7 cellular contexts compared by ENCODE assay signal in the genomic region with DNA sequence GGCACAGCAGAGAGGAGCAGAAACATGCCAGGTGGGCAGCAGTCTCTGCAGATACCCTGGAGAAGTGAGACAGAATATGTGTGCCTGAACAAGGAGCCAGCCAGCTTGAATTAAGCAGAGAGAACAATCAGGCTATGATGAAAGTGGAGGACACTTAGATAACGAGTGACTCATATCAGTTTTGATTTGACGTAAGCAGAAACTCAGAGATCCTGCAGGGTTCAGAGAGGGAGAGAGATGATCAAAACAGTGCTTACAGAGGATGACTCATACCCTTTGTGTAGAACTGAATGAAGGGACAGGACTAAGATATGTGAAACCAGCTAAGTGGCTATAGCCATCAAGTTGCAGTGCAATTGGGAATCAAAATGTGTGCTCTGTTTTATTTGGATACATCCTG.
DNase-seq lines count a peak whose midpoint lies in the region; ATAC-seq and TF ChIP-seq lines count a peak whose summit lies in the region.

No MANE protein-coding gene starts in this region.

- ATAC-seq in GM18868 (IDR thresholded peaks at IDR 0.05; ENCODE audit: unreplicated experiment) (peak; percentile 99), HG02852 (IDR thresholded peaks at IDR 0.05; ENCODE audit: unreplicated experiment) (peak; percentile 88), PC-3 (peak; percentile 90)
- ATAC-seq in naive thymus-derived CD8-positive, alpha-beta T cell: no peak

- CTCF ChIA-PET in PC-3 (lab: Charles Lee): no interaction called here

- H3K9me3 Mint-ChIP-seq in naive thymus-derived CD8-positive, alpha-beta T cell: peaks cover 0 to 2% (median 0%) of the 10 kb centered on the region in 9 donors

- H3K9me2 ChIP-seq in PC-3 (replicated peaks; ENCODE audit: low read length) (no peaks in the 10 kb centered on the region), hepatocyte (replicated peaks; ENCODE audit: insufficient read depth) (no peaks in the 10 kb centered on the region)

- 43% methylated on average over 2 of the region's 2 CpGs for WGBS in hepatocyte (ENCODE audit: low lambda C conversion rate, missing lambda C conversion rate)
- 33 to 59% methylated on average over 2 of the region's 2 CpGs for WGBS in sigmoid colon, 2 donors

- no peaks in the 10 kb centered on the region for H3F3A ChIP-seq in PC-3 (ENCODE audit: low read length, unreplicated experiment)

- no peaks in the 10 kb centered on the region for H3K27me3 Mint-ChIP-seq in naive thymus-derived CD8-positive, alpha-beta T cell

- H3K4me3 Mint-ChIP-seq in naive thymus-derived CD8-positive, alpha-beta T cell: no peak overlapping the region

- BruUV-seq in PC-3 (replicated peaks; lab: Mats Ljungman, UMichigan): no TSS peak

- H3K79me2 ChIP-seq in PC-3 (ENCODE audit: low read length): no peaks in the 10 kb centered on the region
- no peaks in the 10 kb centered on the region for H3K79me2 ChIP-seq in hepatocyte

- H4K20me1 ChIP-seq in PC-3 (ENCODE audit: low read length) (no peaks in the 10 kb centered on the region), hepatocyte (ENCODE audit: insufficient read depth, poor library complexity, severe bottlenecking) (no peaks in the 10 kb centered on the region)

- no peaks in the 10 kb centered on the region for H3K9me3 ChIP-seq in PC-3 (ENCODE audit: low read length)
- H3K9me3 ChIP-seq in hepatocyte (ENCODE audit: low read depth): no peaks in the 10 kb centered on the region
- no peaks in the 10 kb centered on the region for H3K9me3 ChIP-seq in sigmoid colon

- no peak overlapping the region for H3K9ac ChIP-seq in PC-3 (ENCODE audit: low read length)

- H3K27ac ChIP-seq in PC-3 (ENCODE audit: low read length) (no peak overlapping the region), hepatocyte (peak overlapping the region; percentile 69), sigmoid colon (no peak overlapping the region)

- H3K4me3 ChIP-seq in PC-3 (ENCODE audit: low read length) (no peak overlapping the region), hepatocyte (no peak overlapping the region), sigmoid colon (no peak overlapping the region)

- H3K36me3 Mint-ChIP-seq in naive thymus-derived CD8-positive, alpha-beta T cell: no peaks in the 10 kb centered on the region

- DNase-seq in PC-3: peak; percentile 55
- peak; percentile 70 for DNase-seq in hepatocyte (ENCODE audit: low spot score)
- no peak for DNase-seq in naive thymus-derived CD8-positive, alpha-beta T cell
- DNase-seq in sigmoid colon: no peak
- no peak for DNase-seq in NAMALWA (ENCODE audit: low spot score)

- POLR2A ChIA-PET in PC-3 (lab: Charles Lee; ENCODE audit: unreplicated experiment): no interaction called here
- POLR2A ChIA-PET in naive thymus-derived CD8-positive, alpha-beta T cell (lab: Charles Lee): no interaction called here

- no peak overlapping the region for H3K27ac Mint-ChIP-seq in naive thymus-derived CD8-positive, alpha-beta T cell

- TF ChIP-seq EP300 in sigmoid colon (IDR thresholded peaks at IDR 0.05): no peak

- no peak for TF ChIP-seq POLR2A in sigmoid colon (IDR thresholded peaks at IDR 0.05)

- H2AFZ ChIP-seq in PC-3 (ENCODE audit: low read length): no peak overlapping the region
- no peak overlapping the region for H2AFZ ChIP-seq in hepatocyte

- H3K27me3 ChIP-seq in PC-3 (ENCODE audit: low read length): no peaks in the 10 kb centered on the region
- H3K27me3 ChIP-seq in hepatocyte: no peaks in the 10 kb centered on the region
- H3K27me3 ChIP-seq in sigmoid colon: no peaks in the 10 kb centered on the region

- intact Hi-C loops in PC-3 (cut with micrococcal nuclease) (no loop called here), sigmoid colon (cut with DNase I) (no loop called here)

- no peaks in the 10 kb centered on the region for H3K36me3 ChIP-seq in PC-3 (ENCODE audit: low read depth, low read length)
- no peaks in the 10 kb centered on the region for H3K36me3 ChIP-seq in hepatocyte (replicated peaks; ENCODE audit: insufficient read depth, low read depth)
- H3K36me3 ChIP-seq in sigmoid colon: no peaks in the 10 kb centered on the region

- H3K4me1 Mint-ChIP-seq in naive thymus-derived CD8-positive, alpha-beta T cell: no peaks in the 10 kb centered on the region

- H3K4me2 ChIP-seq in PC-3 (ENCODE audit: low read length) (no peak overlapping the region), hepatocyte (no peak overlapping the region)

- TF ChIP-seq CTCF in PC-3 (conservative IDR thresholded peaks at IDR 0.05; ENCODE audit: low read depth, low read length) (no peak), hepatocyte (IDR thresholded peaks at IDR 0.05; ENCODE audit: poor library complexity) (no peak), sigmoid colon (IDR thresholded peaks at IDR 0.05) (no peak)

- no peaks in the 10 kb centered on the region for H3K4me1 ChIP-seq in PC-3 (ENCODE audit: insufficient read depth, low read length)
- no peaks in the 10 kb centered on the region for H3K4me1 ChIP-seq in hepatocyte (ENCODE audit: insufficient read depth)
- no peaks in the 10 kb centered on the region for H3K4me1 ChIP-seq in sigmoid colon

Comparison
In these comparisons a context has a peak if more than half of its experiments do, and no peak if none do; other contexts are left out.
1. ATAC-seq: peak in GM18868 (single experiment), HG02852 (single experiment) and PC-3 (single experiment); none in naive thymus-derived CD8-positive, alpha-beta T cell (0 of 2).
2. DNase-seq: peak in PC-3 (single experiment) and hepatocyte (single experiment); none in naive thymus-derived CD8-positive, alpha-beta T cell (0 of 10), sigmoid colon (single experiment) and NAMALWA (single experiment).